Comparison of ENCODE assay signal across 8 cellular contexts in genomic region chr22:50304528-50305392, GRCh38. TPM values are rescaled to one million over a fixed set of nuclear protein-coding genes. Genes with fewer than 3 reads are reported as not detected.
A peak's percentile ranks its signal among the peaks of the same experiment; 100 is the strongest.
DNase-seq lines count a peak whose midpoint lies in the region; ATAC-seq lines count a peak whose summit lies in the region.
"Had no signal": no experiment of that assay in that cellular context is flagged by ENCODE, and none has a peak within 500 bp of the region (broad histone marks: within the 10 kb centered on the region; RNA-seq: fewer than 3 reads in every experiment).

No MANE protein-coding gene starts in this region.

- no peak for ATAC-seq in GM18870 (IDR thresholded peaks at IDR 0.05; ENCODE audit: unreplicated experiment)
- ATAC-seq in GM19035 (IDR thresholded peaks at IDR 0.05; ENCODE audit: unreplicated experiment) = no peak

- H3K9me3 Mint-ChIP-seq in activated T-helper 1 cell treated with anti-CD3 and anti-CD28 coated beads, Interleukin-12 subunit alpha, Interleukin-12 subunit beta, Interleukin-2, Interleukin-4 antibody, amounts not matched to agents 30 ng/mL and 10 ng/mL and 1 ng/mL, durations not matched to agents 14 hours and 24 hours and 36 hours = no peaks in the 10 kb centered on the region
- H3K9me3 Mint-ChIP-seq: T-helper 1 cell treated with Interleukin-12 subunit alpha and Interleukin-12 subunit beta and Interleukin-4 antibody, amounts not matched to agents 30 μg/mL and 1 μg/mL, for 36 hours had no signal

- peaks cover 6% of the 10 kb centered on the region for H3K4me1 Mint-ChIP-seq in activated T-helper 1 cell treated with anti-CD3 and anti-CD28 coated beads, Interleukin-12 subunit alpha, Interleukin-12 subunit beta, Interleukin-2, Interleukin-4 antibody, amounts not matched to agents 30 ng/mL and 10 ng/mL and 1 ng/mL, durations not matched to agents 14 hours and 24 hours and 36 hours (ENCODE audit: low read depth)

- DNase-seq in HT1080 (ENCODE audit: low read depth) = peak; percentile 24
- no peak for DNase-seq in activated T-helper 1 cell treated with anti-CD3 and anti-CD28 coated beads, Interleukin-12 subunit alpha, Interleukin-12 subunit beta, Interleukin-2, Interleukin-4 antibody, amounts not matched to agents 30 ng/mL and 10 ng/mL and 1 ng/mL, durations not matched to agents 14 hours and 24 hours and 36 hours (ENCODE audit: low spot score)
- peak; percentile 38 to 42 for DNase-seq in hippocampal formation (lab: John Stamatoyannopoulos, UW)
- DNase-seq in DMS53 treated with DMSO at 0.1 percent for 48 hours (lab: John Stamatoyannopoulos, UW; ENCODE audit: unreplicated experiment) = no peak

- H3K36me3 Mint-ChIP-seq in activated T-helper 1 cell treated with anti-CD3 and anti-CD28 coated beads, Interleukin-12 subunit alpha, Interleukin-12 subunit beta, Interleukin-2, Interleukin-4 antibody, amounts not matched to agents 30 ng/mL and 10 ng/mL and 1 ng/mL, durations not matched to agents 14 hours and 24 hours and 36 hours (ENCODE audit: low read depth) = no peaks in the 10 kb centered on the region

- H3K27ac ChIP-seq in temporal lobe (ENCODE audit: low read depth, low read length) = peak overlapping the region; percentile 73

- H3K27ac Mint-ChIP-seq in activated T-helper 1 cell treated with anti-CD3 and anti-CD28 coated beads, Interleukin-12 subunit alpha, Interleukin-12 subunit beta, Interleukin-2, Interleukin-4 antibody, amounts not matched to agents 30 ng/mL and 10 ng/mL and 1 ng/mL, durations not matched to agents 14 hours and 24 hours and 36 hours = peak overlapping the region; percentile 40
- H3K27ac Mint-ChIP-seq: T-helper 1 cell treated with Interleukin-12 subunit alpha and Interleukin-12 subunit beta and Interleukin-4 antibody, amounts not matched to agents 30 μg/mL and 1 μg/mL, for 36 hours had no signal

- H3K27me3 Mint-ChIP-seq in activated T-helper 1 cell treated with anti-CD3 and anti-CD28 coated beads, Interleukin-12 subunit alpha, Interleukin-12 subunit beta, Interleukin-2, Interleukin-4 antibody, amounts not matched to agents 30 ng/mL and 10 ng/mL and 1 ng/mL, durations not matched to agents 14 hours and 24 hours and 36 hours (ENCODE audit: insufficient read depth) = peaks cover 8% of the 10 kb centered on the region

- intact Hi-C loops in activated T-helper 1 cell treated with anti-CD3 and anti-CD28 coated beads, Interleukin-12 subunit alpha, Interleukin-12 subunit beta, Interleukin-2, Interleukin-4 antibody, amounts not matched to agents 30 ng/mL and 10 ng/mL and 1 ng/mL, durations not matched to agents 14 hours and 24 hours and 36 hours (cut with micrococcal nuclease) = no loop called here

- H3K4me3 Mint-ChIP-seq in activated T-helper 1 cell treated with anti-CD3 and anti-CD28 coated beads, Interleukin-12 subunit alpha, Interleukin-12 subunit beta, Interleukin-2, Interleukin-4 antibody, amounts not matched to agents 30 ng/mL and 10 ng/mL and 1 ng/mL, durations not matched to agents 14 hours and 24 hours and 36 hours = peak overlapping the region; percentile 66
- H3K4me3 Mint-ChIP-seq: T-helper 1 cell treated with Interleukin-12 subunit alpha and Interleukin-12 subunit beta and Interleukin-4 antibody, amounts not matched to agents 30 μg/mL and 1 μg/mL, for 36 hours had no signal

RNA-seq across cellular contexts. Expression of gene PLXNB2, which starts 2.7 kb away (rescaled TPM):
- 73.4 and 84.1 TPM in 2 replicates for total RNA-seq in HT1080 (2014; rRNA removed; shearing (Covaris generic))
- polyA plus RNA-seq in HT1080 (2015; cell fraction: cytosol; rRNA removed) = 107 and 112 TPM in 2 replicates
- polyA plus RNA-seq in HT1080 (2015; cell fraction: nucleus; rRNA removed) = 340 and 353 TPM in 2 replicates
- 8.9 and 10.2 TPM in 2 replicates for total RNA-seq in activated T-helper 1 cell treated with anti-CD3 and anti-CD28 coated beads, Interleukin-12 subunit alpha, Interleukin-12 subunit beta, Interleukin-2, Interleukin-4 antibody, amounts not matched to agents 30 ng/mL and 10 ng/mL and 1 ng/mL, durations not matched to agents 14 hours and 24 hours and 36 hours
- 52.4 TPM for total RNA-seq in temporal lobe

RNA-seq across cellular contexts. Expression of gene DENND6B, which starts 22.1 kb away (rescaled TPM):
- 0.13 and 0.31 TPM in 2 replicates for total RNA-seq in HT1080 (2014; rRNA removed; shearing (Covaris generic))
- 0.63 and 1.3 TPM in 2 replicates for polyA plus RNA-seq in HT1080 (2015; cell fraction: cytosol; rRNA removed)
- polyA plus RNA-seq in HT1080 (2015; cell fraction: nucleus; rRNA removed) = 3.2 and 3.6 TPM in 2 replicates
- 1.7 and 2.2 TPM in 2 replicates for total RNA-seq in activated T-helper 1 cell treated with anti-CD3 and anti-CD28 coated beads, Interleukin-12 subunit alpha, Interleukin-12 subunit beta, Interleukin-2, Interleukin-4 antibody, amounts not matched to agents 30 ng/mL and 10 ng/mL and 1 ng/mL, durations not matched to agents 14 hours and 24 hours and 36 hours
- total RNA-seq in temporal lobe = 17.2 TPM

RNA-seq across cellular contexts. Expression of gene MAPK11, which starts 34.6 kb away (rescaled TPM):
- total RNA-seq in HT1080 (2014; rRNA removed; shearing (Covaris generic)) = 12.6 and 18.0 TPM in 2 replicates
- polyA plus RNA-seq in HT1080 (2015; cell fraction: cytosol; rRNA removed) = 12.1 and 14.3 TPM in 2 replicates
- 42.7 and 47.7 TPM in 2 replicates for polyA plus RNA-seq in HT1080 (2015; cell fraction: nucleus; rRNA removed)
- 24.6 and 28.9 TPM in 2 replicates for total RNA-seq in activated T-helper 1 cell treated with anti-CD3 and anti-CD28 coated beads, Interleukin-12 subunit alpha, Interleukin-12 subunit beta, Interleukin-2, Interleukin-4 antibody, amounts not matched to agents 30 ng/mL and 10 ng/mL and 1 ng/mL, durations not matched to agents 14 hours and 24 hours and 36 hours
- 16.0 TPM for total RNA-seq in temporal lobe

RNA-seq across cellular contexts. Expression of gene PPP6R2, which starts 38.4 kb away (rescaled TPM):
- 40.0 and 44.6 TPM in 2 replicates for total RNA-seq in HT1080 (2014; rRNA removed; shearing (Covaris generic))
- 30.5 and 32.8 TPM in 2 replicates for polyA plus RNA-seq in HT1080 (2015; cell fraction: cytosol; rRNA removed)
- 61.6 and 65.2 TPM in 2 replicates for polyA plus RNA-seq in HT1080 (2015; cell fraction: nucleus; rRNA removed)
- 46.0 and 48.5 TPM in 2 replicates for total RNA-seq in activated T-helper 1 cell treated with anti-CD3 and anti-CD28 coated beads, Interleukin-12 subunit alpha, Interleukin-12 subunit beta, Interleukin-2, Interleukin-4 antibody, amounts not matched to agents 30 ng/mL and 10 ng/mL and 1 ng/mL, durations not matched to agents 14 hours and 24 hours and 36 hours
- 48.7 TPM for total RNA-seq in temporal lobe

RNA-seq across cellular contexts. Expression of gene MAPK12, which starts 43.3 kb away (rescaled TPM):
- 50.1 and 50.6 TPM in 2 replicates for total RNA-seq in HT1080 (2014; rRNA removed; shearing (Covaris generic))
- 34.3 and 41.5 TPM in 2 replicates for polyA plus RNA-seq in HT1080 (2015; cell fraction: cytosol; rRNA removed)
- polyA plus RNA-seq in HT1080 (2015; cell fraction: nucleus; rRNA removed) = 159 and 182 TPM in 2 replicates
- total RNA-seq in activated T-helper 1 cell treated with anti-CD3 and anti-CD28 coated beads, Interleukin-12 subunit alpha, Interleukin-12 subunit beta, Interleukin-2, Interleukin-4 antibody, amounts not matched to agents 30 ng/mL and 10 ng/mL and 1 ng/mL, durations not matched to agents 14 hours and 24 hours and 36 hours = 15.1 and 19.0 TPM in 2 replicates
- total RNA-seq in temporal lobe = 11.6 TPM

Comparison
In these comparisons a context has a peak if more than half of its experiments do, and no peak if none do; other contexts are left out.
1. DNase-seq: peak in HT1080 (single experiment) and hippocampal formation (2 of 2); none in activated T-helper 1 cell treated with anti-CD3 and anti-CD28 coated beads, Interleukin-12 subunit alpha, Interleukin-12 subunit beta, Interleukin-2, Interleukin-4 antibody, amounts not matched to agents 30 ng/mL and 10 ng/mL and 1 ng/mL, durations not matched to agents 14 hours and 24 hours and 36 hours (single experiment) and DMS53 treated with DMSO at 0.1 percent for 48 hours (single experiment).